In the genomic region with DNA sequence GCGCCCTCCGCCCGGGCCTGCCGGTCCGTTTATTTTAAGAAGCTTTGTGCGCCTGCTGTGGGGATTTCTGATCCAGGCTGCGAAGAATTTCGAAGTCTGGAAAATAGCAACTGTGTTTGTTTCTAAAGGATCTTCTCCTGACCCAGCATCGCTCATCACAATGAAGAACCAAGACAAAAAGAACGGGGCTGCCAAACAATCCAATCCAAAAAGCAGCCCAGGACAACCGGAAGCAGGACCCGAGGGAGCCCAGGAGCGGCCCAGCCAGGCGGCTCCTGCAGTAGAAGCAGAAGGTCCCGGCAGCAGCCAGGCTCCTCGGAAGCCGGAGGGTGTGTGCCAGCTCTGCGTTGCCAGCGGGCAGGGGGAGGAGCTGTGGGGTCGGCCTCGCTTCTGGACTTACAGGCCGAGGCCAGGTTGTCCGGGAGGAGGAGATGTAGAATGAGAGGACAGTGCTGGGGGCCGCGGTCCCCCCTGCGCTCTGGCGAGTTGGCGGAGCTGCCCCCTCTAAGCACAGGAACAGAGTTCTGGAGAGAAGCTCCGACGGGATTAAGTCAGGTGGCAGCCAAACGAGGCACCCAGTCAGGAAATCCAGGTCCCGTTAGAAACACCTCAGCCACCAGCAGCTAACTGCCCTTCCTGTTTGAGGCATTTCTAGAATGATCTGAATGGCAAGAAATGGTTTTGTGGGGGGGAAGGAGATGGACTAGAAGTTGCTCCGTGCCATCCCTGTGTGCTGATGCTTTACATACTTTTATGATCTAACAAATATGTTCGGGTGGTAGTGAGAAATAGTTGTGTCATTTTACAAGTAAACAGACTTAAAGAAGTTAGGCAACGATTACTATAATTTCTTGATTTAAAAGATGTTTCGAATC, we compare ENCODE assay signal across 8 cellular contexts. TPM values are rescaled to one million over a fixed set of nuclear protein-coding genes. Genes with fewer than 3 reads are reported as not detected.
A peak's percentile ranks its signal among the peaks of the same experiment; 100 is the strongest.
DNase-seq lines count a peak whose midpoint lies in the region; ATAC-seq and TF ChIP-seq lines count a peak whose summit lies in the region.

No MANE protein-coding gene starts in this region.

- no peaks in the 10 kb centered on the region for H3K27me3 ChIP-seq in endocrine pancreas (ENCODE audit: control insufficient read depth, insufficient read depth, low read length)

- peak overlapping the region; percentile 74 for H3K4me3 ChIP-seq in endocrine pancreas (ENCODE audit: control insufficient read depth, insufficient read depth, low read length)

- intact Hi-C loops in activated CD4-positive, alpha-beta T cell treated with anti-CD3 and anti-CD28 coated beads, Interleukin-2, amount 10 ng/mL, durations not matched to agents 24 days and 14 days (cut with micrococcal nuclease), result loop anchor here (1.0 to 5.0 kb wide), 4 partner anchors 20 to 168 kb away; a partner anchor contains a TSS

- H3K27me3 Mint-ChIP-seq in activated CD4-positive, alpha-beta T cell treated with anti-CD3 and anti-CD28 coated beads, Interleukin-2, amount 10 ng/mL, durations not matched to agents 24 days and 14 days, result no peaks in the 10 kb centered on the region
- no peaks in the 10 kb centered on the region for H3K27me3 Mint-ChIP-seq in memory B cell

- H3K4me1 ChIP-seq in endocrine pancreas (ENCODE audit: control insufficient read depth, insufficient read depth, low read length), result peaks cover 21% of the 10 kb centered on the region

- DNase-seq in GM10266 (ENCODE audit: extremely low spot score) (peak; percentile 41), HuH-7.5 (ENCODE audit: low spot score) (peak; percentile 35), memory B cell (ENCODE audit: low spot score in 2 of 2) (no peak), substantia nigra (lab: John Stamatoyannopoulos, UW) (peak in 28 of 49 donors; percentile 9 to 66 (median 37)), superior temporal gyrus (ENCODE audit: extremely low spot score) (no peak)
- DNase-seq in activated CD4-positive, alpha-beta T cell treated with anti-CD3 and anti-CD28 coated beads, Interleukin-2, amount 10 ng/mL, durations not matched to agents 24 days and 14 days, result peak; percentile 82

- peak overlapping the region; percentile 95 for H3K27ac ChIP-seq in substantia nigra (ENCODE audit: low read depth, low read length, poor library complexity, severe bottlenecking)

- no peak for ATAC-seq in memory B cell (ENCODE audit: low read depth)
- ATAC-seq in GM19395 (IDR thresholded peaks at IDR 0.05; ENCODE audit: unreplicated experiment), result no peak

- no peaks in the 10 kb centered on the region for H3K9me3 ChIP-seq in endocrine pancreas (ENCODE audit: control insufficient read depth, low read length)

- peak overlapping the region; percentile 96 for H3K9ac ChIP-seq in endocrine pancreas (ENCODE audit: control insufficient read depth, insufficient read depth, low read length)

- H3K9me3 Mint-ChIP-seq in activated CD4-positive, alpha-beta T cell treated with anti-CD3 and anti-CD28 coated beads, Interleukin-2, amount 10 ng/mL, durations not matched to agents 24 days and 14 days, result no peaks in the 10 kb centered on the region
- H3K9me3 Mint-ChIP-seq in memory B cell, result no peaks in the 10 kb centered on the region

- peak overlapping the region; percentile 99 for H3K27ac Mint-ChIP-seq in activated CD4-positive, alpha-beta T cell treated with anti-CD3 and anti-CD28 coated beads, Interleukin-2, amount 10 ng/mL, durations not matched to agents 24 days and 14 days
- peak overlapping the region; percentile 97 for H3K27ac Mint-ChIP-seq in memory B cell

- no peak for TF ChIP-seq CTCF in GM10266 (IDR thresholded peaks at IDR 0.05; ENCODE audit: control insufficient read depth, insufficient read depth, low read depth, missing control alignments)

- peaks cover 47% of the 10 kb centered on the region for H3K36me3 Mint-ChIP-seq in activated CD4-positive, alpha-beta T cell treated with anti-CD3 and anti-CD28 coated beads, Interleukin-2, amount 10 ng/mL, durations not matched to agents 24 days and 14 days (ENCODE audit: low read depth)
- H3K36me3 Mint-ChIP-seq in memory B cell, result peaks cover 16% of the 10 kb centered on the region

- H3K4me1 Mint-ChIP-seq in activated CD4-positive, alpha-beta T cell treated with anti-CD3 and anti-CD28 coated beads, Interleukin-2, amount 10 ng/mL, durations not matched to agents 24 days and 14 days, result peaks cover 45% of the 10 kb centered on the region
- H3K4me1 Mint-ChIP-seq in memory B cell, result peaks cover 34% of the 10 kb centered on the region

- peaks cover 5% of the 10 kb centered on the region for H3K36me3 ChIP-seq in endocrine pancreas (ENCODE audit: control insufficient read depth, insufficient read depth, low read length)

- peak overlapping the region; percentile 98 for H3K4me3 Mint-ChIP-seq in activated CD4-positive, alpha-beta T cell treated with anti-CD3 and anti-CD28 coated beads, Interleukin-2, amount 10 ng/mL, durations not matched to agents 24 days and 14 days
- peak overlapping the region; percentile 88 for H3K4me3 Mint-ChIP-seq in memory B cell

RNA-seq across cellular contexts. Expression of a gene that starts 0.9 kb away (rescaled TPM):
- 105 and 106 TPM in 2 replicates for total RNA-seq in activated CD4-positive, alpha-beta T cell treated with anti-CD3 and anti-CD28 coated beads, Interleukin-2, amount 10 ng/mL, durations not matched to agents 24 days and 14 days

RNA-seq across cellular contexts. Expression of a gene that starts 20.0 kb away (rescaled TPM):
- 37.1 and 38.1 TPM in 2 replicates for total RNA-seq in activated CD4-positive, alpha-beta T cell treated with anti-CD3 and anti-CD28 coated beads, Interleukin-2, amount 10 ng/mL, durations not matched to agents 24 days and 14 days

RNA-seq across cellular contexts. Expression of a gene that starts 25.0 kb away (rescaled TPM):
- 6.1 and 6.4 TPM in 2 replicates for total RNA-seq in activated CD4-positive, alpha-beta T cell treated with anti-CD3 and anti-CD28 coated beads, Interleukin-2, amount 10 ng/mL, durations not matched to agents 24 days and 14 days

RNA-seq across cellular contexts. Expression of a gene that starts 28.5 kb away (rescaled TPM):
- total RNA-seq in activated CD4-positive, alpha-beta T cell treated with anti-CD3 and anti-CD28 coated beads, Interleukin-2, amount 10 ng/mL, durations not matched to agents 24 days and 14 days, result 0.12 TPM in 1 of 2 replicates, not detected in the other

RNA-seq across cellular contexts. Expression of a gene that starts 41.7 kb away (rescaled TPM):
- total RNA-seq in activated CD4-positive, alpha-beta T cell treated with anti-CD3 and anti-CD28 coated beads, Interleukin-2, amount 10 ng/mL, durations not matched to agents 24 days and 14 days, result 10.6 and 10.9 TPM in 2 replicates

Comparison
In these comparisons a context has a peak if more than half of its experiments do, and no peak if none do; other contexts are left out.
1. DNase-seq: peak in GM10266 (single experiment), HuH-7.5 (single experiment), activated CD4-positive, alpha-beta T cell treated with anti-CD3 and anti-CD28 coated beads, Interleukin-2, amount 10 ng/mL, durations not matched to agents 24 days and 14 days (single experiment) and substantia nigra (28 of 49); none in memory B cell (0 of 2) and superior temporal gyrus (single experiment).